ENCODE assay signal across 23 cellular contexts in the genomic region with DNA sequence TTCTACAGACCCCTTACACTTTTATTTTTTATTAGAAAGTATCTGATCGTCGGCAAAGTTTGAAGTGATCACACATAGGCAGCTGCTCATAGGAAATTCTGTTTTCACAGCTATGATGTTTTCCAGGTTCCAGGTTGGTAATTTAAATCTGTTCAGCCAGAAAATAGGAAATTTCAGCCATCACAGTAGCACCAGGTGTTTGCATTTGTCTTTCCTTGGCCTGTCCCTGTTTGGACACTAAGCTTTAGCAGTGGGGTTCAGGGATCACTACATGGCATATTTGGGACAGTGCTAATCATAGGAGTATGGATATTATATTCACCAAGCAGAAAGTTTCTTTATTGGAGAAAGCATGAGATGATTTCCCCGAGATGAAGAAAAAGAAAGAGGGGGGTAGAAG.
DNase-seq lines count a peak whose midpoint lies in the region; ATAC-seq, FAIRE-seq and TF ChIP-seq lines count a peak whose summit lies in the region.
"Had no signal": no experiment of that assay in that cellular context is flagged by ENCODE, and none has a peak within 500 bp of the region (broad histone marks: within the 10 kb centered on the region; RNA-seq: fewer than 3 reads in every experiment).

No MANE protein-coding gene starts in this region.

- H3K27ac ChIP-seq in VCaP (peak overlapping the region; percentile 15), HepG2 (ENCODE audit: extremely low read length, insufficient read depth, low read length) (peak overlapping the region; percentile 49), thyroid gland (peak overlapping the region in 2 of 3 donors; percentile 13 to 42)
- H3K27ac ChIP-seq: adrenal gland, left ventricle myocardium inferior, neural progenitor cell, psoas muscle, WERI-Rb-1 had no signal

- ATAC-seq in HepG2, result peak; percentile 25
- ATAC-seq: psoas muscle; stimulated activated memory B cell treated with anti-CD40 and anti-IgM and Interleukin-4, amounts not matched to agents 10 μg/mL and 1 μg/mL and 100 μg/mL, for 72 hours had no signal

- no peaks in the 10 kb centered on the region for H3K9me3 ChIP-seq in HepG2 (ENCODE audit: low read length)
- no peaks in the 10 kb centered on the region for H3K9me3 ChIP-seq in thyroid gland
- H3K9me3 ChIP-seq: adrenal gland, left ventricle myocardium inferior, psoas muscle had no signal

- intact Hi-C loops in HepG2 (cut with micrococcal nuclease; ENCODE audit: unreplicated experiment), result loop anchor here (10.0 kb wide), 1 partner anchor 622 kb away; a partner anchor contains a TSS
- intact Hi-C loops in thyroid gland (cut with DNase I), result no loop called here

- TF ChIP-seq CTCF in VCaP (conservative IDR thresholded peaks at IDR 0.05), result no peak
- no peak for TF ChIP-seq CTCF in HepG2 (CRISPR knock-in tag; IDR thresholded peaks at IDR 0.05)
- no peak for TF ChIP-seq CTCF in thyroid gland (IDR thresholded peaks at IDR 0.05)

- peak overlapping the region; percentile 63 for H3K4me2 ChIP-seq in HepG2 (ENCODE audit: low read depth, low read length)
- H3K4me2 ChIP-seq: neural progenitor cell had no signal

- H3K79me2 ChIP-seq in HepG2 (ENCODE audit: insufficient read depth, low read length), result no peaks in the 10 kb centered on the region

- peaks cover 2% of the 10 kb centered on the region for H3K36me3 Mint-ChIP-seq in activated CD4-positive, alpha-beta memory T cell treated with anti-CD3 and anti-CD28 coated beads, Interleukin-2, amount 10 ng/mL, durations not matched to agents 7 days and 5 days (ENCODE audit: low read depth)
- H3K36me3 Mint-ChIP-seq: immature natural killer cell; neural progenitor cell; stimulated activated memory B cell treated with anti-CD40 and anti-IgM and Interleukin-4, amounts not matched to agents 10 μg/mL and 1 μg/mL and 100 μg/mL, for 72 hours had no signal

- H3K27me3 Mint-ChIP-seq in activated CD4-positive, alpha-beta memory T cell treated with anti-CD3 and anti-CD28 coated beads, Interleukin-2, amount 10 ng/mL, durations not matched to agents 7 days and 5 days, result peaks cover 3% of the 10 kb centered on the region
- H3K27me3 Mint-ChIP-seq: stimulated activated memory B cell treated with anti-CD40 and anti-IgM and Interleukin-4, amounts not matched to agents 10 μg/mL and 1 μg/mL and 100 μg/mL, for 72 hours had no signal

- TSS peak; percentile 61 for BruUV-seq in HepG2 (replicated peaks; lab: Mats Ljungman, UMichigan)

- H3K4me1 ChIP-seq in HepG2 (ENCODE audit: insufficient read depth, low read length), result peaks cover 56% of the 10 kb centered on the region
- H3K4me1 ChIP-seq in thyroid gland, result peaks cover 21 to 29% of the 10 kb centered on the region in 2 donors

- H3K27me3 ChIP-seq in HepG2 (ENCODE audit: control insufficient read depth in 1 of 2, insufficient read depth in 2 of 2, low read length in 2 of 2) (no peaks in the 10 kb centered on the region), thyroid gland (no peaks in the 10 kb centered on the region)
- H3K27me3 ChIP-seq: adrenal gland, neural progenitor cell had no signal

- H3K27ac Mint-ChIP-seq in activated CD4-positive, alpha-beta memory T cell treated with anti-CD3 and anti-CD28 coated beads, Interleukin-2, amount 10 ng/mL, durations not matched to agents 7 days and 5 days, result no peak overlapping the region
- H3K27ac Mint-ChIP-seq: HFFc6; immature natural killer cell; neural progenitor cell; stimulated activated memory B cell treated with anti-CD40 and anti-IgM and Interleukin-4, amounts not matched to agents 10 μg/mL and 1 μg/mL and 100 μg/mL, for 72 hours had no signal

- H3K9ac ChIP-seq in HepG2 (ENCODE audit: insufficient read depth, low read depth, low read length), result no peak overlapping the region
- H3K9ac ChIP-seq: neural progenitor cell had no signal

- peak; percentile 39 for DNase-seq in DMS53 (lab: John Stamatoyannopoulos, UW)
- DNase-seq in DMS53 treated with DMSO at 0.1 percent for 48 hours (lab: John Stamatoyannopoulos, UW; ENCODE audit: unreplicated experiment), result no peak
- DNase-seq in HepG2 (ENCODE audit: low spot score), result no peak
- no peak for DNase-seq in thyroid gland
- no peak for DNase-seq in Kasumi-1 (lab: John Stamatoyannopoulos, UW)
- no peak for DNase-seq in activated CD4-positive, alpha-beta memory T cell treated with anti-CD3 and anti-CD28 coated beads, Interleukin-2, amount 10 ng/mL, durations not matched to agents 7 days and 5 days
- DNase-seq in NCI-H2227 treated with DMSO at 0.1 percent for 48 hours (lab: John Stamatoyannopoulos, UW), result no peak
- DNase-seq: 8988T; activated CD4-positive, alpha-beta T cell treated with anti-CD3 and anti-CD28 coated beads, Interleukin-2, amount 50 U/mL, for 4 hours; activated gamma-delta T cell; adrenal gland; immature natural killer cell; left ventricle myocardium inferior; NK-92 treated with Interleukin-12 subunit alpha and Interleukin-12 subunit beta, amount 100 ng/mL, for 24 hours; psoas muscle; stimulated activated CD4-positive, alpha-beta T cell treated with anti-CD3 and anti-CD28 coated beads, Interleukin-2, amount 100 ng/mL, for 24 hours; WERI-Rb-1 had no signal

- H3K36me3 ChIP-seq in HepG2 (replicated peaks in 1 of 2; ENCODE audit: control insufficient read depth in 1 of 2, insufficient read depth in 2 of 2, low read length in 2 of 2), result no peaks in the 10 kb centered on the region
- no peaks in the 10 kb centered on the region for H3K36me3 ChIP-seq in thyroid gland
- H3K36me3 ChIP-seq: adrenal gland, left ventricle myocardium inferior, WERI-Rb-1 had no signal

- H3K4me3 ChIP-seq in HepG2 (replicated peaks in 1 of 3; ENCODE audit: insufficient read depth in 1 of 3, low read depth in 2 of 3, low read length in 3 of 3), result peak overlapping the region in 2 of 3 experiments; percentile 1 to 15; a peak in 1 of 6 replicates
- H3K4me3 ChIP-seq in thyroid gland (replicated peaks in 1 of 3), result no peak overlapping the region
- H3K4me3 ChIP-seq: adrenal gland, GM12878, left ventricle myocardium inferior, neural progenitor cell, psoas muscle, skin epidermis had no signal

- TF ChIP-seq RAD21 in HepG2 (CRISPR knock-in tag; IDR thresholded peaks at IDR 0.05), result no peak

- FAIRE-seq in HepG2 (lab: Jason Lieb, UNC), result no peak
- FAIRE-seq: GM12878 had no signal

- TF ChIP-seq EP300 in HepG2 (IDR thresholded peaks at IDR 0.05; ENCODE audit: low read depth in 2 of 2, low read length in 2 of 2) (no peak), HepG2 (CRISPR knock-in tag; IDR thresholded peaks at IDR 0.05; ENCODE audit: borderline replicate concordance) (no peak)

- TF ChIP-seq POLR2A in HepG2 (IDR thresholded peaks at IDR 0.05; ENCODE audit: insufficient read depth in 1 of 2, low read depth in 2 of 2, low read length in 2 of 2), result no peak
- TF ChIP-seq POLR2A in thyroid gland (IDR thresholded peaks at IDR 0.05), result no peak

- no peaks in the 10 kb centered on the region for H4K20me1 ChIP-seq in HepG2 (ENCODE audit: insufficient read depth, low read length)

- peaks cover 8% of the 10 kb centered on the region for H3K4me1 Mint-ChIP-seq in activated CD4-positive, alpha-beta memory T cell treated with anti-CD3 and anti-CD28 coated beads, Interleukin-2, amount 10 ng/mL, durations not matched to agents 7 days and 5 days
- H3K4me1 Mint-ChIP-seq: immature natural killer cell had no signal

- POLR2A ChIA-PET in HepG2 (lab: Yijun Ruan, JAX), result interaction anchor here (1.0 to 1.9 kb wide), 4 partner anchors 8 to 34 kb away, joined by 3 to 11 read pairs (median 4); no protein-coding TSS in a partner anchor
- POLR2A ChIA-PET in activated CD4-positive, alpha-beta memory T cell treated with anti-CD3 and anti-CD28 coated beads, Interleukin-2, amount 10 ng/mL, durations not matched to agents 7 days and 5 days (lab: Charles Lee), result no interaction called here

- CTCF ChIA-PET in HepG2 (lab: Yijun Ruan, JAX; ENCODE audit: low intra/inter-chr PET ratio, low total read pairs), result no interaction called here
- CTCF ChIA-PET in activated CD4-positive, alpha-beta memory T cell treated with anti-CD3 and anti-CD28 coated beads, Interleukin-2, amount 10 ng/mL, durations not matched to agents 7 days and 5 days (lab: Charles Lee), result no interaction called here

- in situ Hi-C loops in HepG2 (cut with HindIII; ENCODE audit: extremely low pct_ligation_motif_present, low pct_unique_long_range_greater_than_20kb), result no loop called here

- WGBS in HepG2 (ENCODE audit: low lambda C conversion rate), result 15% methylated on average over 3 of the region's 3 CpGs
- WGBS in thyroid gland, 2 donors, result 86 to 88% methylated on average over 3 of the region's 3 CpGs

- H2AFZ ChIP-seq in HepG2 (ENCODE audit: low read length), result no peak overlapping the region
- H2AFZ ChIP-seq: neural progenitor cell had no signal

- H3K4me3 Mint-ChIP-seq in activated CD4-positive, alpha-beta memory T cell treated with anti-CD3 and anti-CD28 coated beads, Interleukin-2, amount 10 ng/mL, durations not matched to agents 7 days and 5 days, result no peak overlapping the region
- H3K4me3 Mint-ChIP-seq: HFFc6; immature natural killer cell; neural progenitor cell; stimulated activated memory B cell treated with anti-CD40 and anti-IgM and Interleukin-4, amounts not matched to agents 10 μg/mL and 1 μg/mL and 100 μg/mL, for 72 hours had no signal

- H3K9me3 Mint-ChIP-seq in activated CD4-positive, alpha-beta memory T cell treated with anti-CD3 and anti-CD28 coated beads, Interleukin-2, amount 10 ng/mL, durations not matched to agents 7 days and 5 days, result no peaks in the 10 kb centered on the region
- H3K9me3 Mint-ChIP-seq: HFFc6; neural progenitor cell; stimulated activated memory B cell treated with anti-CD40 and anti-IgM and Interleukin-4, amounts not matched to agents 10 μg/mL and 1 μg/mL and 100 μg/mL, for 72 hours had no signal

TF ChIP-seq in HepG2, 621 proteins besides CTCF, POLR2A, EP300 and RAD21 (continues in another document):
- TF ChIP-seq ZSCAN29 (CRISPR knock-in tag; conservative IDR thresholded peaks at IDR 0.05) (0 out of 2 replicates have a peak, but pooled peaks have one; percentile 16), ZNF589 (CRISPR knock-in tag; conservative IDR thresholded peaks at IDR 0.05) (0 out of 2 replicates have a peak, but pooled peaks have one; percentile 7), ISX (CRISPR knock-in tag; conservative IDR thresholded peaks at IDR 0.05) (no peak)
- TF ChIP-seq, protein P1, sequence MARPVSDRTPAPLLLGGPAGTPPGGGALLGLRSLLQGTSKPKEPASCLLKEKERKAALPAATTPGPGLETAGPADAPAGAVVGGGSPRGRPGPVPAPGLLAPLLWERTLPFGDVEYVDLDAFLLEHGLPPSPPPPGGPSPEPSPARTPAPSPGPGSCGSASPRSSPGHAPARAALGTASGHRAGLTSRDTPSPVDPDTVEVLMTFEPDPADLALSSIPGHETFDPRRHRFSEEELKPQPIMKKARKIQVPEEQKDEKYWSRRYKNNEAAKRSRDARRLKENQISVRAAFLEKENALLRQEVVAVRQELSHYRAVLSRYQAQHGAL (CRISPR knock-in tag; IDR thresholded peaks at IDR 0.05; ENCODE audit: not compliant biosample characterization), result no peak

Comparison
In these comparisons a context has a peak if more than half of its experiments do, and no peak if none do; other contexts are left out.
1. H3K4me3 ChIP-seq: peak in HepG2 (2 of 3); none in thyroid gland (0 of 3).
2. Peak in every context shown above with its lines, with median percentiles within 50 percentile points of each other: H3K27ac ChIP-seq.